ENCODE assay signal across 1 cellular context in genomic region chr3:155585384-155585783, GRCh38.
TF ChIP-seq lines count a peak whose summit lies in the region.

No MANE protein-coding gene starts in this region.

TF ChIP-seq in H1, 55 proteins besides CTCF, POLR2A, EP300 and RAD21:
- TF ChIP-seq EGR1 (IDR thresholded peaks at IDR 0.05; ENCODE audit: borderline replicate concordance, low read depth, low read length) (no peak), JUND (IDR thresholded peaks at IDR 0.05; ENCODE audit: low read length) (peak; percentile 91)
